ENCODE assay signal across 8 cellular contexts in genomic region chr17:40547079-40547784, GRCh38. TPM values are rescaled to one million over a fixed set of nuclear protein-coding genes. Genes with fewer than 3 reads are reported as not detected.
DNase-seq lines count a peak whose midpoint lies in the region; ATAC-seq and TF ChIP-seq lines count a peak whose summit lies in the region.

No MANE protein-coding gene starts in this region.

- no peaks in the 10 kb centered on the region for H3K27me3 ChIP-seq in CD8-positive, alpha-beta T cell (ENCODE audit: insufficient read depth, low read length)
- no peaks in the 10 kb centered on the region for H3K27me3 ChIP-seq in A673 (replicated peaks; ENCODE audit: insufficient read depth, low read depth, low read length, poor library complexity)

- H3K27ac Mint-ChIP-seq in CD8-positive, alpha-beta T cell = peak overlapping the region; percentile 94
- peak overlapping the region; percentile 100 for H3K27ac Mint-ChIP-seq in T-helper 17 cell

- H3K4me1 ChIP-seq in CD8-positive, alpha-beta T cell (ENCODE audit: insufficient read depth, low read length) = peaks cover 86% of the 10 kb centered on the region
- peaks cover 10% of the 10 kb centered on the region for H3K4me1 ChIP-seq in A673 (ENCODE audit: insufficient read depth, low read length, poor library complexity, severe bottlenecking)

- no TSS peak for BruUV-seq in A673 (replicated peaks; lab: Mats Ljungman, UMichigan)

- H3K9me3 ChIP-seq in CD8-positive, alpha-beta T cell (ENCODE audit: low read length) = no peaks in the 10 kb centered on the region
- H3K9me3 ChIP-seq in T-helper 17 cell (ENCODE audit: control insufficient read depth, low read length, poor library complexity, severe bottlenecking) (no peaks in the 10 kb centered on the region), A673 (ENCODE audit: low read depth, low read length, poor library complexity, severe bottlenecking) (no peaks in the 10 kb centered on the region)

- peaks cover 18% of the 10 kb centered on the region for H3K36me3 Mint-ChIP-seq in CD8-positive, alpha-beta T cell
- no peaks in the 10 kb centered on the region for H3K36me3 Mint-ChIP-seq in T-helper 17 cell (ENCODE audit: low read depth)

- H3K36me3 ChIP-seq in CD8-positive, alpha-beta T cell (ENCODE audit: insufficient read depth, low read length) = peaks cover 1% of the 10 kb centered on the region
- H3K36me3 ChIP-seq in A673 (ENCODE audit: insufficient read depth, low read length, poor library complexity, severe bottlenecking) = no peaks in the 10 kb centered on the region

- no peak overlapping the region for H3K4me3 ChIP-seq in CD8-positive, alpha-beta T cell (ENCODE audit: low read depth, low read length)
- H3K4me3 ChIP-seq in A673 (ENCODE audit: low read depth, low read length, poor library complexity, severe bottlenecking) = no peak overlapping the region

- peak; percentile 82 for ATAC-seq in CD8-positive, alpha-beta T cell
- ATAC-seq in T-helper 17 cell = peak; percentile 56
- no peak for ATAC-seq in GM19452 (IDR thresholded peaks at IDR 0.05; ENCODE audit: unreplicated experiment)
- no peak for ATAC-seq in GM21360 (IDR thresholded peaks at IDR 0.05; ENCODE audit: unreplicated experiment)

- POLR2A ChIA-PET in CD8-positive, alpha-beta T cell (lab: Charles Lee) = interaction anchor here (0.7 to 26.4 kb wide), 14 partner anchors 9 to 1144 kb away, joined by 3 to 755 read pairs (median 6); partner anchors contain the start of genes CCR7 and SMARCE1
- POLR2A ChIA-PET in A673 (lab: Charles Lee; ENCODE audit: low non-redundant PET) = no interaction called here

- peak overlapping the region; percentile 66 for H3K4me3 Mint-ChIP-seq in CD8-positive, alpha-beta T cell
- H3K4me3 Mint-ChIP-seq in T-helper 17 cell = peak overlapping the region; percentile 83

- no peaks in the 10 kb centered on the region for H3K27me3 Mint-ChIP-seq in CD8-positive, alpha-beta T cell (ENCODE audit: low read depth)
- H3K27me3 Mint-ChIP-seq in T-helper 17 cell = no peaks in the 10 kb centered on the region

- intact Hi-C loops in CD8-positive, alpha-beta T cell (cut with DNase I, micrococcal nuclease) = loop anchor here in 1 of 2 experiments (1.0 to 2.0 kb wide), 2 partner anchors 13 to 224 kb away; no protein-coding TSS in a partner anchor
- intact Hi-C loops in A673 (cut with micrococcal nuclease; ENCODE audit: unreplicated experiment) = no loop called here

- TF ChIP-seq CTCF in CD8-positive, alpha-beta T cell (IDR thresholded peaks at IDR 0.05) = no peak
- no peak for TF ChIP-seq CTCF in A673 (conservative IDR thresholded peaks at IDR 0.05; ENCODE audit: low read depth, low read length)

- DNase-seq in CD8-positive, alpha-beta T cell = peak in 6 of 7 experiments; percentile 68 to 91 (median 81)
- DNase-seq in NCI-H1417 treated with DMSO at 0.1 percent for 48 hours (lab: John Stamatoyannopoulos, UW) = peak; percentile 80
- no peak for DNase-seq in T-helper 17 cell
- DNase-seq in effector CD8-positive, alpha-beta T cell (lab: John Stamatoyannopoulos, UW) = peak; percentile 35
- peak; percentile 63 for DNase-seq in stimulated activated CD4-positive, alpha-beta T cell treated with anti-CD3 and anti-CD28 coated beads, Interleukin-4, amount 100 ng/mL, for 24 hours
- DNase-seq in A673 (ENCODE audit: low spot score) = no peak

- no peaks in the 10 kb centered on the region for H3K9me3 Mint-ChIP-seq in CD8-positive, alpha-beta T cell

- peaks cover 89% of the 10 kb centered on the region for H3K4me1 Mint-ChIP-seq in CD8-positive, alpha-beta T cell (ENCODE audit: low read depth)
- peaks cover 63% of the 10 kb centered on the region for H3K4me1 Mint-ChIP-seq in T-helper 17 cell

- CTCF ChIA-PET in CD8-positive, alpha-beta T cell (lab: Charles Lee) = interaction anchor here (0.8 to 26.4 kb wide), 7 partner anchors 9 to 185 kb away, joined by 3 to 638 read pairs (median 6); partner anchors contain the start of gene CCR7
- CTCF ChIA-PET in A673 (lab: Charles Lee) = interaction anchor here (0.5 to 1.5 kb wide), 3 partner anchors 12 to 71 kb away, joined by 3 to 4 read pairs (median 3); no protein-coding TSS in a partner anchor

- peak overlapping the region; percentile 40 for H3K27ac ChIP-seq in CD8-positive, alpha-beta T cell (ENCODE audit: low read depth, low read length)
- no peak overlapping the region for H3K27ac ChIP-seq in A673 (ENCODE audit: low read depth, low read length, poor library complexity, severe bottlenecking)

RNA-seq across cellular contexts. Expression of gene CCR7, which starts 18.0 kb away (rescaled TPM):
- total RNA-seq in CD8-positive, alpha-beta T cell = 100 to 1,000 TPM; 196 to 199 TPM
- total RNA-seq in T-helper 17 cell (100 to 1,000 TPM; 165 to 182 TPM), A673 (2021) (0.30 and 0.55 TPM in 2 replicates)

RNA-seq across cellular contexts. Expression of gene TNS4, which starts 45.8 kb away (rescaled TPM):
- 1 to 10 TPM; 1.9 to 2.9 TPM for total RNA-seq in CD8-positive, alpha-beta T cell
- total RNA-seq in T-helper 17 cell (1 to 10 TPM in 1 of 2 donors, under 1 TPM in 1; 0.77 to 1.7 TPM), A673 (2021) (not detected in 2 replicates)

Comparison
In these comparisons a context has a peak if more than half of its experiments do, and no peak if none do; other contexts are left out.
1. ATAC-seq: peak in CD8-positive, alpha-beta T cell (single experiment) and T-helper 17 cell (single experiment); none in GM19452 (single experiment) and GM21360 (single experiment).
2. DNase-seq: peak in CD8-positive, alpha-beta T cell (6 of 7), NCI-H1417 treated with DMSO at 0.1 percent for 48 hours (single experiment), effector CD8-positive, alpha-beta T cell (single experiment) and stimulated activated CD4-positive, alpha-beta T cell treated with anti-CD3 and anti-CD28 coated beads, Interleukin-4, amount 100 ng/mL, for 24 hours (single experiment); none in T-helper 17 cell (0 of 3) and A673 (single experiment).
3. RNA of gene CCR7, which starts 18.0 kb away (total RNA-seq): 196 to 199 TPM in CD8-positive, alpha-beta T cell and 165 to 182 TPM in T-helper 17 cell; 0.30 to 0.55 TPM in A673; every median in the first group is over 100 times any median in the second.